20 cellular contexts compared by ENCODE assay signal in the genomic region with DNA sequence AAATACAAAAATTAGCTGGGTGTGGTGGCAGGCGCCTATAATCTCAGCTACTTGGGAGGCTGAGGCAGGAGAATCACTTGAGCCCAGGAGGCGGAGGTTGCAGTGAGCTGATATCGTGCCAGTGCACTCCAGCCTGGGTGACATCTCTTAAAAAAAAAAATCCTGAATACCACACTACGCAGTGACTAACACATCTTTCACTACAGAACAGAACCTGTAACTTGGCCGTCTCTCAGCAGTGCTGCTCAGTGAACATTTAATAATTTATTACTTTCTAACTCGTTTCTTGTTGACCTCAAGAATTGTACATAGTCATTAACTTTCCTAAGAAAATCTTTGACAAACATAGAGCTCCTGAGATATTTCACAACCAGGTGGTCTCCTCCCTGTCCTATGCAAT. TPM values are rescaled to one million over a fixed set of nuclear protein-coding genes. Genes with fewer than 3 reads are reported as not detected.
"Had no signal": no experiment of that assay in that cellular context is flagged by ENCODE, and none has a peak within 500 bp of the region (broad histone marks: within the 10 kb centered on the region; RNA-seq: fewer than 3 reads in every experiment).

No MANE protein-coding gene starts in this region.

- H3K27ac Mint-ChIP-seq: activated CD4-positive, alpha-beta memory T cell treated with anti-CD3 and anti-CD28 coated beads for 36 hours; activated CD4-positive, alpha-beta T cell treated with anti-CD3 and anti-CD28 coated beads for 36 hours; activated CD8-positive, alpha-beta memory T cell treated with anti-CD3 and anti-CD28 coated beads, Interleukin-2, amount 10 ng/mL, durations not matched to agents 7 days and 5 days; activated naive CD4-positive, alpha-beta T cell treated with anti-CD3 and anti-CD28 coated beads, Interleukin-2, amount 10 ng/mL, durations not matched to agents 7 days and 5 days; mesothelial cell of epicardium had no signal

- H3K27ac ChIP-seq: colonic mucosa, lower lobe of right lung, ovary, WERI-Rb-1 had no signal

- H3K36me3 ChIP-seq: colonic mucosa, esophagus muscularis mucosa, lower lobe of right lung, ovary, WERI-Rb-1 had no signal

- H3K27me3 ChIP-seq: ovary had no signal

- H3K36me3 Mint-ChIP-seq: activated naive CD4-positive, alpha-beta T cell treated with anti-CD3 and anti-CD28 coated beads, Interleukin-2, amount 10 ng/mL, durations not matched to agents 7 days and 5 days; mesothelial cell of epicardium had no signal

- H3K9me3 Mint-ChIP-seq: neural crest cell had no signal

- H3K9me3 ChIP-seq: colonic mucosa, esophagus muscularis mucosa, lower lobe of right lung, ovary had no signal

- DNase-seq: activated CD4-positive, alpha-beta memory T cell treated with anti-CD3 and anti-CD28 coated beads for 36 hours; activated CD4-positive, alpha-beta T cell treated with anti-CD3 and anti-CD28 coated beads for 36 hours; activated CD8-positive, alpha-beta memory T cell treated with anti-CD3 and anti-CD28 coated beads, Interleukin-2, amount 10 ng/mL, durations not matched to agents 7 days and 5 days; activated naive CD4-positive, alpha-beta T cell treated with anti-CD3 and anti-CD28 coated beads, Interleukin-2, amount 10 ng/mL, durations not matched to agents 7 days and 5 days; activated T-cell treated with anti-CD3 and anti-CD28 coated beads, Interleukin-2, amount 50 U/mL, for 1 hour; caudate nucleus; colonic mucosa; foreskin melanocyte; head of caudate nucleus; left colon; lower lobe of right lung; ovary; stimulated activated CD4-positive, alpha-beta T cell treated with anti-CD3 and anti-CD28 coated beads, Interleukin-12 subunit alpha, Interleukin-12 subunit beta, amount 100 ng/mL, for 4 hours; stimulated activated CD4-positive, alpha-beta T cell treated with anti-CD3 and anti-CD28 coated beads, Interleukin-2, amount 100 ng/mL, for 24 hours; T-helper 1 cell; T1000; WERI-Rb-1 had no signal

- H3K4me3 ChIP-seq: colonic mucosa, esophagus muscularis mucosa, lower lobe of right lung, ovary had no signal

- H3K4me3 Mint-ChIP-seq: activated CD4-positive, alpha-beta memory T cell treated with anti-CD3 and anti-CD28 coated beads for 36 hours; activated CD4-positive, alpha-beta T cell treated with anti-CD3 and anti-CD28 coated beads for 36 hours; activated CD8-positive, alpha-beta memory T cell treated with anti-CD3 and anti-CD28 coated beads, Interleukin-2, amount 10 ng/mL, durations not matched to agents 7 days and 5 days; activated naive CD4-positive, alpha-beta T cell treated with anti-CD3 and anti-CD28 coated beads, Interleukin-2, amount 10 ng/mL, durations not matched to agents 7 days and 5 days; mesothelial cell of epicardium; neural crest cell had no signal

RNA-seq across cellular contexts. Expression of gene GREM1, which starts 3.8 kb away (rescaled TPM):
- total RNA-seq: activated CD4-positive, alpha-beta memory T cell treated with anti-CD3 and anti-CD28 coated beads for 36 hours; activated CD4-positive, alpha-beta T cell treated with anti-CD3 and anti-CD28 coated beads for 36 hours; activated CD8-positive, alpha-beta memory T cell treated with anti-CD3 and anti-CD28 coated beads, Interleukin-2, amount 10 ng/mL, durations not matched to agents 7 days and 5 days had no signal
